Comparison of ENCODE assay signal across 1 cellular context in genomic region chr10:2610946-2611345, GRCh38.
TF ChIP-seq lines count a peak whose summit lies in the region.

No MANE protein-coding gene starts in this region.

TF ChIP-seq in GM23338, 12 proteins besides CTCF, POLR2A, EP300 and RAD21:
- TF ChIP-seq ZNF462 (CRISPR knock-in tag; IDR thresholded peaks at IDR 0.05): no peak
- TF ChIP-seq ETS1 (IDR thresholded peaks at IDR 0.05): no peak
- TF ChIP-seq ZNF331 (CRISPR knock-in tag; IDR thresholded peaks at IDR 0.05; ENCODE audit: low read depth): no peak
- no peak for TF ChIP-seq EZH2 (IDR thresholded peaks at IDR 0.05; ENCODE audit: low read depth, unreplicated experiment)
- no peak for TF ChIP-seq EZH2phosphoT487 (IDR thresholded peaks at IDR 0.05; ENCODE audit: unreplicated experiment)
- TF ChIP-seq POLR2AphosphoS5 (IDR thresholded peaks at IDR 0.05; ENCODE audit: low read depth): no peak
- TF ChIP-seq STAT1 (IDR thresholded peaks at IDR 0.05; ENCODE audit: unreplicated experiment): no peak
- TF ChIP-seq CREB1 (CRISPR knock-in tag; IDR thresholded peaks at IDR 0.05; ENCODE audit: low read depth): no peak
- no peak for TF ChIP-seq REST (IDR thresholded peaks at IDR 0.05; ENCODE audit: unreplicated experiment)
- TF ChIP-seq ZNF114 (CRISPR knock-in tag; IDR thresholded peaks at IDR 0.05): no peak
- TF ChIP-seq JUNB (IDR thresholded peaks at IDR 0.05; ENCODE audit: unreplicated experiment): no peak
- TF ChIP-seq NANOG (IDR thresholded peaks at IDR 0.05; ENCODE audit: borderline replicate concordance): no peak
